ENCODE assay signal across 10 cellular contexts in genomic region chr3:184511741-184512140, GRCh38. TPM values are rescaled to one million over a fixed set of nuclear protein-coding genes. Genes with fewer than 3 reads are reported as not detected.
"Had no signal": no experiment of that assay in that cellular context is flagged by ENCODE, and none has a peak within 500 bp of the region (broad histone marks: within the 10 kb centered on the region; RNA-seq: fewer than 3 reads in every experiment).

No MANE protein-coding gene starts in this region.

- H3K36me3 Mint-ChIP-seq: IgD-negative memory B cell had no signal

- FAIRE-seq: HepG2 had no signal

- H3K27ac ChIP-seq: GM23248, HL-60, KMS-11 had no signal

- H3K9ac ChIP-seq: GM23248, KMS-11 had no signal

- H3K4me2 ChIP-seq: KMS-11 had no signal

- H3K36me3 ChIP-seq: HAP-1 had no signal

- ATAC-seq: HCT116, HepG2 had no signal

- H3K4me3 ChIP-seq: GM23248, HAP-1 had no signal

- DNase-seq: GM23248, GOT3, H7, KBM-7 had no signal

- H3K9me3 ChIP-seq: HAP-1 had no signal

- H2AFZ ChIP-seq: GM23248 had no signal

RNA-seq across cellular contexts. Expression of gene EPHB3, which starts 49.8 kb away (rescaled TPM):
- total RNA-seq: HepG2 had no signal
